ENCODE assay signal across 8 cellular contexts in genomic region chrX:131704136-131704695, GRCh38.
DNase-seq lines count a peak whose midpoint lies in the region; ATAC-seq and TF ChIP-seq lines count a peak whose summit lies in the region.

No MANE protein-coding gene starts in this region.

- H3K36me3 ChIP-seq in brain microvascular endothelial cell (replicated peaks) (no peaks in the 10 kb centered on the region), trophoblast cell (ENCODE audit: control insufficient read depth in 1 of 2, insufficient read depth in 2 of 2, low read length in 2 of 2) (no peaks in the 10 kb centered on the region)

- H3K27me3 ChIP-seq in brain microvascular endothelial cell (replicated peaks) (no peaks in the 10 kb centered on the region), trophoblast cell (ENCODE audit: insufficient read depth, low read length) (no peaks in the 10 kb centered on the region)

- no peak overlapping the region for H3K18ac ChIP-seq in trophoblast cell (ENCODE audit: low read length)

- no peak overlapping the region for H4K91ac ChIP-seq in trophoblast cell (ENCODE audit: low read depth, low read length)

- H2AK5ac ChIP-seq in trophoblast cell (ENCODE audit: low read length) = no peak overlapping the region

- no peaks in the 10 kb centered on the region for H3K4me1 ChIP-seq in trophoblast cell (ENCODE audit: control insufficient read depth in 1 of 2, insufficient read depth in 2 of 2, low read length in 2 of 2)

- no peak for ATAC-seq in HG02938 (IDR thresholded peaks at IDR 0.05; ENCODE audit: unreplicated experiment)

- peak in 10 of 14 donors; percentile 18 to 89 (median 72) for DNase-seq in C1 segment of cervical spinal cord (lab: John Stamatoyannopoulos, UW)
- peak; percentile 18 for DNase-seq in GM19238 (ENCODE audit: insufficient read length, low spot score)
- DNase-seq in NCI-H1694 (lab: John Stamatoyannopoulos, UW) = peak; percentile 80
- peak; percentile 71 for DNase-seq in brain microvascular endothelial cell
- peak; percentile 15 to 97 for DNase-seq in trophoblast cell
- DNase-seq in ecto neural progenitor cell (ENCODE audit: low spot score) = no peak
- DNase-seq in AML-193 (lab: John Stamatoyannopoulos, UW) = no peak

- H3K4me3 ChIP-seq in brain microvascular endothelial cell (ENCODE audit: low read depth, low read length) = peak overlapping the region; percentile 59
- no peak overlapping the region for H3K4me3 ChIP-seq in trophoblast cell (ENCODE audit: low read depth, low read length)

- H4K12ac ChIP-seq in trophoblast cell (ENCODE audit: low read depth, low read length) = no peak overlapping the region

- H2BK12ac ChIP-seq in trophoblast cell (ENCODE audit: low read length) = no peak overlapping the region

- no peaks in the 10 kb centered on the region for H3K9me3 ChIP-seq in trophoblast cell (ENCODE audit: insufficient read depth, low read depth, low read length)

- no peak overlapping the region for H3K4ac ChIP-seq in trophoblast cell (ENCODE audit: low read depth, low read length)

- no peak overlapping the region for H2BK120ac ChIP-seq in trophoblast cell (ENCODE audit: insufficient read depth, low read length, poor library complexity)

- no peak overlapping the region for H3K14ac ChIP-seq in trophoblast cell (ENCODE audit: low read length)

- TF ChIP-seq CTCF in brain microvascular endothelial cell (IDR thresholded peaks at IDR 0.05; ENCODE audit: low read depth, low read length, missing control alignments) = peak; percentile 54

- H3K79me2 ChIP-seq in trophoblast cell (ENCODE audit: control insufficient read depth, insufficient read depth, low read length, poor library complexity) = no peaks in the 10 kb centered on the region

- H3K79me1 ChIP-seq in trophoblast cell (ENCODE audit: low read length) = no peaks in the 10 kb centered on the region

- no peak overlapping the region for H3K27ac ChIP-seq in brain microvascular endothelial cell
- no peak overlapping the region for H3K27ac ChIP-seq in trophoblast cell (ENCODE audit: low read depth, low read length)

- H3K23ac ChIP-seq in trophoblast cell (ENCODE audit: low read length) = no peak overlapping the region

- no CpG with 5 or more reads among the region's 17 CpGs for WGBS in trophoblast cell (ENCODE audit: extremely low coverage, insufficient coverage, insufficient read length)

- H2AFZ ChIP-seq in trophoblast cell (ENCODE audit: insufficient read depth, low read length, poor library complexity) = no peak overlapping the region

- H3K4me2 ChIP-seq in trophoblast cell (ENCODE audit: low read length) = no peak overlapping the region

- no peak overlapping the region for H3K9ac ChIP-seq in trophoblast cell (ENCODE audit: low read length)

- H2BK5ac ChIP-seq in trophoblast cell (ENCODE audit: low read depth, low read length, poor library complexity) = no peak overlapping the region

- no peak overlapping the region for H4K8ac ChIP-seq in trophoblast cell (ENCODE audit: low read depth, low read length)

- in situ Hi-C loops in brain microvascular endothelial cell (cut with HindIII; ENCODE audit: low pct_ligation_motif_present, low sequenced_read_pairs) = no loop called here

Comparison
In these comparisons a context has a peak if more than half of its experiments do, and no peak if none do; other contexts are left out.
1. DNase-seq: peak in C1 segment of cervical spinal cord (10 of 14), GM19238 (single experiment), NCI-H1694 (single experiment), brain microvascular endothelial cell (single experiment) and trophoblast cell (2 of 2); none in ecto neural progenitor cell (single experiment) and AML-193 (0 of 2).